Comparison of ENCODE assay signal across 1 cellular context in genomic region chr19:11736696-11737095, GRCh38.
TF ChIP-seq lines count a peak whose summit lies in the region.

No MANE protein-coding gene starts in this region.

TF ChIP-seq in HEK293, 187 proteins besides CTCF, POLR2A, EP300 and RAD21 (continued from another document):
- TF ChIP-seq BCL6B (tag by site-specific recombination; IDR thresholded peaks at IDR 0.05) (no peak), ZNF248 (tag by site-specific recombination; IDR thresholded peaks at IDR 0.05) (no peak), MZF1 (tag by site-specific recombination; IDR thresholded peaks at IDR 0.05; ENCODE audit: borderline replicate concordance) (no peak), INSM2 (tag by site-specific recombination; IDR thresholded peaks at IDR 0.05) (no peak), ZNF843 (tag by site-specific recombination; IDR thresholded peaks at IDR 0.05) (no peak), ZBTB44 (tag by site-specific recombination; IDR thresholded peaks at IDR 0.05) (no peak), ZNF398 (tag by site-specific recombination; IDR thresholded peaks at IDR 0.05) (peak; percentile 84), EGR2 (tag by site-specific recombination; IDR thresholded peaks at IDR 0.05; ENCODE audit: low read depth) (no peak), SP7 (tag by site-specific recombination; IDR thresholded peaks at IDR 0.05) (peak; percentile 46; the same call in 1 of the 2 replicates), ZNF24 (tag by site-specific recombination; IDR thresholded peaks at IDR 0.05) (no peak), REPIN1 (tag by site-specific recombination; IDR thresholded peaks at IDR 0.05; ENCODE audit: low read depth) (no peak), ZNF623 (tag by site-specific recombination; IDR thresholded peaks at IDR 0.05) (no peak), ZFHX2 (tag by site-specific recombination; conservative IDR thresholded peaks at IDR 0.05) (no peak), ZNF354C (tag by site-specific recombination; IDR thresholded peaks at IDR 0.05; ENCODE audit: borderline replicate concordance, low read depth) (no peak)
